Comparison of ENCODE assay signal across 24 cellular contexts in the genomic region with DNA sequence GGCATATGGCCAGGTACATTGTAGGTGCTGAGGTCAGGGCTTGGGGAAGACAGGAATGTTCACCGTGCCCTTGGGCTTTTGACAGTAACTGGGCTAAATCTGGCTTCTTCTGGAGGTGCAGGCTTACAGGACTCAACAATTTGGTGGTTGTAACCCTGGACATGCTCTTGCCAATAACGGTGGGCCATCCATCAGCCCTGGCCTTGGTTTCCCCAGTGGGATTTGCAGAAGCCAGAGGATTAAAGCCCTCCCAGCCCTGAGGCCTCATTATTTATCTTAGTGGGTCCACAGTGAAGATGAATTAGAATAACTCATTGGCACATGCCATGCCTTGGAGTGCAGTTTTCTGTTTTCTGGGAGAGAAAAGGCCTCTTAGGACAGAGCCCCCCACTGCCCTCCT. TPM values are rescaled to one million over a fixed set of nuclear protein-coding genes. Genes with fewer than 3 reads are reported as not detected.
DNase-seq lines count a peak whose midpoint lies in the region; ATAC-seq and TF ChIP-seq lines count a peak whose summit lies in the region.
"Had no signal": no experiment of that assay in that cellular context is flagged by ENCODE, and none has a peak within 500 bp of the region (broad histone marks: within the 10 kb centered on the region; RNA-seq: fewer than 3 reads in every experiment).

No MANE protein-coding gene starts in this region.

- peaks cover 27 to 83% (median 62%) of the 10 kb centered on the region in 4 donors for H3K4me1 Mint-ChIP-seq in CD4-positive, CD25-positive, alpha-beta regulatory T cell
- peaks cover 81% of the 10 kb centered on the region for H3K4me1 Mint-ChIP-seq in central memory CD8-positive, alpha-beta T cell
- H3K4me1 Mint-ChIP-seq in Caco-2 (ENCODE audit: low read depth, unreplicated experiment), result no peaks in the 10 kb centered on the region

- POLR2A ChIA-PET in Caco-2 (lab: Charles Lee), result no interaction called here

- no peak overlapping the region for H3K9ac ChIP-seq in KMS-11

- H3K27ac Mint-ChIP-seq in CD4-positive, CD25-positive, alpha-beta regulatory T cell, result peak overlapping the region in 2 of 3 donors; percentile 16 to 37
- peak overlapping the region; percentile 55 for H3K27ac Mint-ChIP-seq in central memory CD8-positive, alpha-beta T cell (ENCODE audit: low read depth)
- H3K27ac Mint-ChIP-seq in Caco-2 (ENCODE audit: unreplicated experiment), result no peak overlapping the region
- H3K27ac Mint-ChIP-seq: activated CD4-positive, alpha-beta T cell treated with anti-CD3 and anti-CD28 coated beads, Interleukin-2, amount 10 ng/mL, durations not matched to agents 24 days and 14 days; activated naive CD8-positive, alpha-beta T cell treated with anti-CD3 and anti-CD28 coated beads, Interleukin-2, amount 50 U/mL, for 24 hours; stimulated activated naive CD8-positive, alpha-beta T cell treated with anti-CD3 and anti-CD28 coated beads, Interleukin-15, Interleukin-2, amounts not matched to agents 100 ng/mL and 50 ng/mL, for 24 hours had no signal

- CTCF ChIA-PET in Caco-2 (lab: Charles Lee), result no interaction called here

- ATAC-seq in CD4-positive, CD25-positive, alpha-beta regulatory T cell (ENCODE audit: low read depth in 2 of 2), result no peak
- ATAC-seq in central memory CD8-positive, alpha-beta T cell (replicated peaks; ENCODE audit: extremely low read depth, poor library complexity, severe bottlenecking), result no peak
- ATAC-seq: activated CD8-positive, alpha-beta memory T cell treated with anti-CD3 and anti-CD28 coated beads, Interleukin-2, amount 10 ng/mL, durations not matched to agents 7 days and 5 days; activated naive CD8-positive, alpha-beta T cell treated with anti-CD3 and anti-CD28 coated beads, Interleukin-2, amount 50 U/mL, for 24 hours had no signal

- H2AFZ ChIP-seq in KMS-11 (ENCODE audit: low read depth), result no peak overlapping the region

- H3K36me3 Mint-ChIP-seq in CD4-positive, CD25-positive, alpha-beta regulatory T cell, result peaks cover 14% of the 10 kb centered on the region
- peaks cover 6% of the 10 kb centered on the region for H3K36me3 Mint-ChIP-seq in central memory CD8-positive, alpha-beta T cell (ENCODE audit: insufficient read depth)
- no peaks in the 10 kb centered on the region for H3K36me3 Mint-ChIP-seq in Caco-2 (ENCODE audit: insufficient read depth, unreplicated experiment)
- H3K36me3 Mint-ChIP-seq: brain had no signal

- TF ChIP-seq CTCF in KMS-11 (conservative IDR thresholded peaks at IDR 0.05; ENCODE audit: low read depth, low read length) (no peak), neutrophil (IDR thresholded peaks at IDR 0.05) (no peak), Caco-2 (IDR thresholded peaks at IDR 0.05; ENCODE audit: insufficient read depth in 1 of 2, low read depth in 1 of 2, low read length in 1 of 2, severe bottlenecking in 1 of 2, unreplicated experiment in 1 of 2) (no peak)

- peak overlapping the region in 2 of 4 donors; percentile 15 to 80 for H3K4me3 Mint-ChIP-seq in CD4-positive, CD25-positive, alpha-beta regulatory T cell
- peak overlapping the region; percentile 72 for H3K4me3 Mint-ChIP-seq in central memory CD8-positive, alpha-beta T cell
- no peak overlapping the region for H3K4me3 Mint-ChIP-seq in Caco-2 (ENCODE audit: unreplicated experiment)
- H3K4me3 Mint-ChIP-seq: activated CD8-positive, alpha-beta memory T cell treated with anti-CD3 and anti-CD28 coated beads, Interleukin-2, amount 10 ng/mL, durations not matched to agents 7 days and 5 days; activated naive CD8-positive, alpha-beta T cell treated with anti-CD3 and anti-CD28 coated beads, Interleukin-2, amount 50 U/mL, for 24 hours; brain had no signal

- H3K27me3 Mint-ChIP-seq in CD4-positive, CD25-positive, alpha-beta regulatory T cell, result no peaks in the 10 kb centered on the region
- peaks cover 38% of the 10 kb centered on the region for H3K27me3 Mint-ChIP-seq in central memory CD8-positive, alpha-beta T cell
- H3K27me3 Mint-ChIP-seq in Caco-2 (ENCODE audit: insufficient read depth, unreplicated experiment), result peaks cover 7% of the 10 kb centered on the region

- H3K27ac ChIP-seq in CD4-positive, CD25-positive, alpha-beta regulatory T cell (ENCODE audit: insufficient read depth, low read length, poor library complexity, severe bottlenecking), result no peak overlapping the region
- H3K27ac ChIP-seq in KMS-11, result no peak overlapping the region; the same call in 1 of the 2 replicates
- peak overlapping the region; percentile 80 for H3K27ac ChIP-seq in neutrophil
- H3K27ac ChIP-seq: colonic mucosa, tibial artery had no signal

- H3K4me1 ChIP-seq in CD4-positive, CD25-positive, alpha-beta regulatory T cell (ENCODE audit: control insufficient read depth, insufficient read depth, low read length, poor library complexity, severe bottlenecking), result peaks cover 60% of the 10 kb centered on the region
- peaks cover 80% of the 10 kb centered on the region for H3K4me1 ChIP-seq in KMS-11 (ENCODE audit: low read depth, poor library complexity, severe bottlenecking)
- peaks cover 29 to 53% of the 10 kb centered on the region in 2 experiments for H3K4me1 ChIP-seq in neutrophil (ENCODE audit: control insufficient read depth in 1 of 2, insufficient read depth in 1 of 2, low read depth in 1 of 2, low read length in 1 of 2)
- H3K4me1 ChIP-seq in Caco-2, result no peaks in the 10 kb centered on the region; the same call in 1 of the 2 replicates
- H3K4me1 ChIP-seq: colonic mucosa had no signal

- H3K9me3 ChIP-seq in CD4-positive, CD25-positive, alpha-beta regulatory T cell (ENCODE audit: control insufficient read depth in 2 of 2, low read length in 2 of 2), result peaks cover 0 to 3% of the 10 kb centered on the region in 2 experiments
- H3K9me3 ChIP-seq in neutrophil, result no peaks in the 10 kb centered on the region
- no peaks in the 10 kb centered on the region; the same call in 1 of the 2 replicates for H3K9me3 ChIP-seq in Caco-2
- H3K9me3 ChIP-seq: colonic mucosa, spleen, tibial artery had no signal

- peaks cover 76% of the 10 kb centered on the region for H3K79me2 ChIP-seq in KMS-11 (ENCODE audit: insufficient read depth, low read depth)

- no peaks in the 10 kb centered on the region for H3K27me3 ChIP-seq in CD4-positive, CD25-positive, alpha-beta regulatory T cell (ENCODE audit: control insufficient read depth, insufficient read depth, low read length)
- H3K27me3 ChIP-seq in KMS-11 (ENCODE audit: insufficient read depth, low read depth) (no peaks in the 10 kb centered on the region), neutrophil (peaks cover 32% of the 10 kb centered on the region), Caco-2 (replicated peaks; ENCODE audit: control insufficient read depth, insufficient read depth, low read length) (no peaks in the 10 kb centered on the region)
- H3K27me3 ChIP-seq: colonic mucosa had no signal

- H4K20me1 ChIP-seq in KMS-11 (ENCODE audit: insufficient read depth), result no peaks in the 10 kb centered on the region

- no peaks in the 10 kb centered on the region for H3K36me3 ChIP-seq in CD4-positive, CD25-positive, alpha-beta regulatory T cell (ENCODE audit: control insufficient read depth, insufficient read depth, low read length)
- peaks cover 9% of the 10 kb centered on the region; the same call in 1 of the 2 replicates for H3K36me3 ChIP-seq in KMS-11 (ENCODE audit: insufficient read depth)
- no peaks in the 10 kb centered on the region for H3K36me3 ChIP-seq in neutrophil
- H3K36me3 ChIP-seq in Caco-2 (ENCODE audit: control insufficient read depth, insufficient read depth, low read length), result no peaks in the 10 kb centered on the region
- H3K36me3 ChIP-seq: colonic mucosa, spleen, tibial artery had no signal

- peak overlapping the region; percentile 68 for H3K4me3 ChIP-seq in CD4-positive, CD25-positive, alpha-beta regulatory T cell (ENCODE audit: low read depth, low read length)
- no peak overlapping the region for H3K4me3 ChIP-seq in KMS-11 (IDR thresholded peaks at IDR 0.05; ENCODE audit: insufficient read depth, low read depth, low read length)
- peak overlapping the region in 1 of 2 experiments; percentile 31 for H3K4me3 ChIP-seq in neutrophil (ENCODE audit: low read depth in 1 of 2, low read length in 1 of 2)
- H3K4me3 ChIP-seq in Caco-2 (ENCODE audit: low read depth, low read length), result no peak overlapping the region
- H3K4me3 ChIP-seq: colonic mucosa, K562, lung, tibial artery had no signal

- no peak for DNase-seq in CD4-positive, CD25-positive, alpha-beta regulatory T cell
- no peak for DNase-seq in central memory CD8-positive, alpha-beta T cell (ENCODE audit: low spot score in 2 of 2)
- DNase-seq in NCI-H446 treated with DMSO at 0.1 percent for 48 hours (lab: John Stamatoyannopoulos, UW), result no peak
- no peak for DNase-seq in Caco-2
- no peak for DNase-seq in SHP77 treated with DMSO at 0.1 percent for 48 hours (lab: John Stamatoyannopoulos, UW)
- no peak for DNase-seq in HK-2 (ENCODE audit: unreplicated experiment)
- DNase-seq: activated CD4-positive, alpha-beta T cell treated with anti-CD3 and anti-CD28 coated beads, Interleukin-2, amount 10 ng/mL, durations not matched to agents 24 days and 14 days; activated CD8-positive, alpha-beta memory T cell treated with anti-CD3 and anti-CD28 coated beads, Interleukin-2, amount 10 ng/mL, durations not matched to agents 7 days and 5 days; activated naive CD8-positive, alpha-beta T cell treated with anti-CD3 and anti-CD28 coated beads, Interleukin-2, amount 50 U/mL, for 24 hours; colonic mucosa; H7; islet precursor cell; NCI-H187; NCI-H2227 treated with DMSO at 0.1 percent for 48 hours; SHP77; stimulated activated CD4-positive, alpha-beta T cell treated with anti-CD3 and anti-CD28 coated beads, Interleukin-4, amount 100 ng/mL, for 1 hour had no signal

- peak overlapping the region; percentile 40; the same call in 1 of the 2 replicates for H3K4me2 ChIP-seq in KMS-11

- peaks cover 0 to 11% (median 1%) of the 10 kb centered on the region in 7 donors for H3K9me3 Mint-ChIP-seq in CD4-positive, CD25-positive, alpha-beta regulatory T cell
- H3K9me3 Mint-ChIP-seq in central memory CD8-positive, alpha-beta T cell, result no peaks in the 10 kb centered on the region
- H3K9me3 Mint-ChIP-seq in Caco-2 (ENCODE audit: unreplicated experiment), result peaks cover 17% of the 10 kb centered on the region
- H3K9me3 Mint-ChIP-seq: brain had no signal

- intact Hi-C loops in Caco-2 (cut with micrococcal nuclease; ENCODE audit: unreplicated experiment), result no loop called here

- BruUV-seq in Caco-2 (replicated peaks; lab: Mats Ljungman, UMichigan), result no TSS peak

RNA-seq across cellular contexts. Expression of gene TOX2, which starts 44.0 kb away (rescaled TPM):
- 9.2 TPM for total RNA-seq in CD4-positive, CD25-positive, alpha-beta regulatory T cell
- 1 to 10 TPM; 2.0 to 5.6 (median 2.8) TPM for polyA plus RNA-seq in CD4-positive, CD25-positive, alpha-beta regulatory T cell
- not detected in 2 replicates for total RNA-seq in Caco-2 (2022)
- total RNA-seq: K562 had no signal
- polyA plus RNA-seq: K562 had no signal
